1 cellular context compared by ENCODE assay signal in the genomic region with DNA sequence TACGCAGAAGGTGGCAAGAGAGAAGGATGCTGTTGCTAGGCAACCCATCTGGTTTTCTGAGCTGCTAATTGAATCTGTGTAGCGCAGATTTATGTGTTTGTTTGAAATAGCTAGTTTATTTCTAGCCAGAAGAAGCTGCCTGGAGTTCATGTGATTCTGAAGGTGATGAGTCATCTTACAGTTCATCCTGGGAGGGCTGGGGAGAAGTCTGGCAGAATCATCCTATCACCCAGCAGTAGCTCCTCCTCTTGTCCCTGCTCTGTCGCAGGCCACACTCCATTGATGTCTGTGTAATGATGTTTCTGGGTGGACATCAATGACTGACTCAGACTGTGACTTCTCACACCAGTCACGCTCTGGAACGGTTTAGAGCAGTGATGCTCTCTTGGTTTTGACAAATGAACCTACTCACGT.
TF ChIP-seq lines count a peak whose summit lies in the region.

No MANE protein-coding gene starts in this region.

TF ChIP-seq in HCT116, 20 proteins besides CTCF, POLR2A, EP300 and RAD21 (continued from another document):
- TF ChIP-seq, protein P1, sequence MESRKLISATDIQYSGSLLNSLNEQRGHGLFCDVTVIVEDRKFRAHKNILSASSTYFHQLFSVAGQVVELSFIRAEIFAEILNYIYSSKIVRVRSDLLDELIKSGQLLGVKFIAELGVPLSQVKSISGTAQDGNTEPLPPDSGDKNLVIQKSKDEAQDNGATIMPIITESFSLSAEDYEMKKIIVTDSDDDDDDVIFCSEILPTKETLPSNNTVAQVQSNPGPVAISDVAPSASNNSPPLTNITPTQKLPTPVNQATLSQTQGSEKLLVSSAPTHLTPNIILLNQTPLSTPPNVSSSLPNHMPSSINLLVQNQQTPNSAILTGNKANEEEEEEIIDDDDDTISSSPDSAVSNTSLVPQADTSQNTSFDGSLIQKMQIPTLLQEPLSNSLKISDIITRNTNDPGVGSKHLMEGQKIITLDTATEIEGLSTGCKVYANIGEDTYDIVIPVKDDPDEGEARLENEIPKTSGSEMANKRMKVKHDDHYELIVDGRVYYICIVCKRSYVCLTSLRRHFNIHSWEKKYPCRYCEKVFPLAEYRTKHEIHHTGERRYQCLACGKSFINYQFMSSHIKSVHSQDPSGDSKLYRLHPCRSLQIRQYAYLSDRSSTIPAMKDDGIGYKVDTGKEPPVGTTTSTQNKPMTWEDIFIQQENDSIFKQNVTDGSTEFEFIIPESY (IDR thresholded peaks at IDR 0.05; ENCODE audit: extremely low read depth, insufficient replicate concordance, low read length): no peak
- TF ChIP-seq, protein P2, sequence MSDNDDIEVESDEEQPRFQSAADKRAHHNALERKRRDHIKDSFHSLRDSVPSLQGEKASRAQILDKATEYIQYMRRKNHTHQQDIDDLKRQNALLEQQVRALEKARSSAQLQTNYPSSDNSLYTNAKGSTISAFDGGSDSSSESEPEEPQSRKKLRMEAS (IDR thresholded peaks at IDR 0.05): no peak
- TF ChIP-seq ZFX (IDR thresholded peaks at IDR 0.05): no peak
- TF ChIP-seq ZNF274 (IDR thresholded peaks at IDR 0.05; ENCODE audit: low read depth, low read length): no peak
- no peak for TF ChIP-seq JUND (IDR thresholded peaks at IDR 0.05)
- TF ChIP-seq POLR2AphosphoS5 (IDR thresholded peaks at IDR 0.05; ENCODE audit: low read depth, low read length): no peak
- no peak for TF ChIP-seq EZH2phosphoT487 (IDR thresholded peaks at IDR 0.05; ENCODE audit: borderline replicate concordance)
- TF ChIP-seq YY1 (IDR thresholded peaks at IDR 0.05; ENCODE audit: extremely low read depth, insufficient replicate concordance, low read depth, low read length): no peak
- no peak for TF ChIP-seq EGR1 (IDR thresholded peaks at IDR 0.05; ENCODE audit: low read depth)
- no peak for TF ChIP-seq CBX3 (IDR thresholded peaks at IDR 0.05; ENCODE audit: low read depth)
- TF ChIP-seq, protein P3, sequence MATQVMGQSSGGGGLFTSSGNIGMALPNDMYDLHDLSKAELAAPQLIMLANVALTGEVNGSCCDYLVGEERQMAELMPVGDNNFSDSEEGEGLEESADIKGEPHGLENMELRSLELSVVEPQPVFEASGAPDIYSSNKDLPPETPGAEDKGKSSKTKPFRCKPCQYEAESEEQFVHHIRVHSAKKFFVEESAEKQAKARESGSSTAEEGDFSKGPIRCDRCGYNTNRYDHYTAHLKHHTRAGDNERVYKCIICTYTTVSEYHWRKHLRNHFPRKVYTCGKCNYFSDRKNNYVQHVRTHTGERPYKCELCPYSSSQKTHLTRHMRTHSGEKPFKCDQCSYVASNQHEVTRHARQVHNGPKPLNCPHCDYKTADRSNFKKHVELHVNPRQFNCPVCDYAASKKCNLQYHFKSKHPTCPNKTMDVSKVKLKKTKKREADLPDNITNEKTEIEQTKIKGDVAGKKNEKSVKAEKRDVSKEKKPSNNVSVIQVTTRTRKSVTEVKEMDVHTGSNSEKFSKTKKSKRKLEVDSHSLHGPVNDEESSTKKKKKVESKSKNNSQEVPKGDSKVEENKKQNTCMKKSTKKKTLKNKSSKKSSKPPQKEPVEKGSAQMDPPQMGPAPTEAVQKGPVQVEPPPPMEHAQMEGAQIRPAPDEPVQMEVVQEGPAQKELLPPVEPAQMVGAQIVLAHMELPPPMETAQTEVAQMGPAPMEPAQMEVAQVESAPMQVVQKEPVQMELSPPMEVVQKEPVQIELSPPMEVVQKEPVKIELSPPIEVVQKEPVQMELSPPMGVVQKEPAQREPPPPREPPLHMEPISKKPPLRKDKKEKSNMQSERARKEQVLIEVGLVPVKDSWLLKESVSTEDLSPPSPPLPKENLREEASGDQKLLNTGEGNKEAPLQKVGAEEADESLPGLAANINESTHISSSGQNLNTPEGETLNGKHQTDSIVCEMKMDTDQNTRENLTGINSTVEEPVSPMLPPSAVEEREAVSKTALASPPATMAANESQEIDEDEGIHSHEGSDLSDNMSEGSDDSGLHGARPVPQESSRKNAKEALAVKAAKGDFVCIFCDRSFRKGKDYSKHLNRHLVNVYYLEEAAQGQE (IDR thresholded peaks at IDR 0.05; ENCODE audit: low read depth): no peak
- TF ChIP-seq ELF1 (IDR thresholded peaks at IDR 0.05; ENCODE audit: borderline replicate concordance, low read depth): no peak
